Comparison of ENCODE assay signal across 1 cellular context in the genomic region with DNA sequence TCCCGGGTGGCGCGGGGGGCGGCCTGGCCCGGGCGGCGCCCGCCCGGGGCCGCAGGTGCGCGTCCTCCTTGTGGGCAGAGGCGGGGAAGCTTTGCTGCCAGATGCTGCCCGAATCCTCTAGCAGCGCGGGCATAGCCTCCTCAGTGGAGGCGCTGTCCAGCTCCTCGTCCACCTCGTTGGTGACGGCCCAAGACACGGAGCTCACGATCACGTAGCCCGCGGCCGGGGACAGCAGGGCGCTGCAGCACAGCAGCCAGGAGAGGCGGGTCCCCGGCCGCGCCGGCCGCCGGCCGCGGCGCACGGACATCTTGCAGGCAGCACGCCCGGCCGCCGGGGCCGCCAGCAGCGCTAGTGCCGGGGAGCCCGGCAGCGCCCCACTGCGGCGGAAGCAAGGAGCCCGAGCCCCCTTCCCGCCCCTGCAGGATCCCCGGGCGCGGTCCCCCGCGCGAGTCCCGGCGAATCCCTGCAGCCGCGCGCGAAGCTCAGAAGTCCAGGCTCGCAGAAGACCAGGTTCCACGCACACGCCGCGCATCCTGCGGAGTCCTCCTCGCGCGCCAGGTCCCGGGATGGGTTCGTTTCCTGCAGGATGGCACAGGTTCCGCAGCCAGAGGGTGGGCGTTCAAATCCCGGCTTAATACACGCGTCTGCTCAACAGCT.
TF ChIP-seq lines count a peak whose summit lies in the region.

A gene with protein sequence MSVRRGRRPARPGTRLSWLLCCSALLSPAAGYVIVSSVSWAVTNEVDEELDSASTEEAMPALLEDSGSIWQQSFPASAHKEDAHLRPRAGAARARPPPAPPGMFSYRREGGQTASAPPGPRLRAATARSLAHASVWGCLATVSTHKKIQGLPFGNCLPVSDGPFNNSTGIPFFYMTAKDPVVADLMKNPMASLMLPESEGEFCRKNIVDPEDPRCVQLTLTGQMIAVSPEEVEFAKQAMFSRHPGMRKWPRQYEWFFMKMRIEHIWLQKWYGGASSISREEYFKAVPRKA (minus strand): TSS at position 353 of the 657 bp plus-strand sequence. CDS start 46 bp downstream, at position 307.

TF ChIP-seq in HepG2, 621 proteins besides CTCF, POLR2A, EP300 and RAD21 (continued from another document and continues in another):
- TF ChIP-seq, protein P1, sequence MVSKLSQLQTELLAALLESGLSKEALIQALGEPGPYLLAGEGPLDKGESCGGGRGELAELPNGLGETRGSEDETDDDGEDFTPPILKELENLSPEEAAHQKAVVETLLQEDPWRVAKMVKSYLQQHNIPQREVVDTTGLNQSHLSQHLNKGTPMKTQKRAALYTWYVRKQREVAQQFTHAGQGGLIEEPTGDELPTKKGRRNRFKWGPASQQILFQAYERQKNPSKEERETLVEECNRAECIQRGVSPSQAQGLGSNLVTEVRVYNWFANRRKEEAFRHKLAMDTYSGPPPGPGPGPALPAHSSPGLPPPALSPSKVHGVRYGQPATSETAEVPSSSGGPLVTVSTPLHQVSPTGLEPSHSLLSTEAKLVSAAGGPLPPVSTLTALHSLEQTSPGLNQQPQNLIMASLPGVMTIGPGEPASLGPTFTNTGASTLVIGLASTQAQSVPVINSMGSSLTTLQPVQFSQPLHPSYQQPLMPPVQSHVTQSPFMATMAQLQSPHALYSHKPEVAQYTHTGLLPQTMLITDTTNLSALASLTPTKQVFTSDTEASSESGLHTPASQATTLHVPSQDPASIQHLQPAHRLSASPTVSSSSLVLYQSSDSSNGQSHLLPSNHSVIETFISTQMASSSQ (IDR thresholded peaks at IDR 0.05; ENCODE audit: low read depth): no peak
- TF ChIP-seq, protein P1 (CRISPR knock-in tag; IDR thresholded peaks at IDR 0.05; ENCODE audit: borderline replicate concordance): 0 out of 2 replicates have a peak, but pooled peaks have one; percentile 18
- TF ChIP-seq, protein P2, sequence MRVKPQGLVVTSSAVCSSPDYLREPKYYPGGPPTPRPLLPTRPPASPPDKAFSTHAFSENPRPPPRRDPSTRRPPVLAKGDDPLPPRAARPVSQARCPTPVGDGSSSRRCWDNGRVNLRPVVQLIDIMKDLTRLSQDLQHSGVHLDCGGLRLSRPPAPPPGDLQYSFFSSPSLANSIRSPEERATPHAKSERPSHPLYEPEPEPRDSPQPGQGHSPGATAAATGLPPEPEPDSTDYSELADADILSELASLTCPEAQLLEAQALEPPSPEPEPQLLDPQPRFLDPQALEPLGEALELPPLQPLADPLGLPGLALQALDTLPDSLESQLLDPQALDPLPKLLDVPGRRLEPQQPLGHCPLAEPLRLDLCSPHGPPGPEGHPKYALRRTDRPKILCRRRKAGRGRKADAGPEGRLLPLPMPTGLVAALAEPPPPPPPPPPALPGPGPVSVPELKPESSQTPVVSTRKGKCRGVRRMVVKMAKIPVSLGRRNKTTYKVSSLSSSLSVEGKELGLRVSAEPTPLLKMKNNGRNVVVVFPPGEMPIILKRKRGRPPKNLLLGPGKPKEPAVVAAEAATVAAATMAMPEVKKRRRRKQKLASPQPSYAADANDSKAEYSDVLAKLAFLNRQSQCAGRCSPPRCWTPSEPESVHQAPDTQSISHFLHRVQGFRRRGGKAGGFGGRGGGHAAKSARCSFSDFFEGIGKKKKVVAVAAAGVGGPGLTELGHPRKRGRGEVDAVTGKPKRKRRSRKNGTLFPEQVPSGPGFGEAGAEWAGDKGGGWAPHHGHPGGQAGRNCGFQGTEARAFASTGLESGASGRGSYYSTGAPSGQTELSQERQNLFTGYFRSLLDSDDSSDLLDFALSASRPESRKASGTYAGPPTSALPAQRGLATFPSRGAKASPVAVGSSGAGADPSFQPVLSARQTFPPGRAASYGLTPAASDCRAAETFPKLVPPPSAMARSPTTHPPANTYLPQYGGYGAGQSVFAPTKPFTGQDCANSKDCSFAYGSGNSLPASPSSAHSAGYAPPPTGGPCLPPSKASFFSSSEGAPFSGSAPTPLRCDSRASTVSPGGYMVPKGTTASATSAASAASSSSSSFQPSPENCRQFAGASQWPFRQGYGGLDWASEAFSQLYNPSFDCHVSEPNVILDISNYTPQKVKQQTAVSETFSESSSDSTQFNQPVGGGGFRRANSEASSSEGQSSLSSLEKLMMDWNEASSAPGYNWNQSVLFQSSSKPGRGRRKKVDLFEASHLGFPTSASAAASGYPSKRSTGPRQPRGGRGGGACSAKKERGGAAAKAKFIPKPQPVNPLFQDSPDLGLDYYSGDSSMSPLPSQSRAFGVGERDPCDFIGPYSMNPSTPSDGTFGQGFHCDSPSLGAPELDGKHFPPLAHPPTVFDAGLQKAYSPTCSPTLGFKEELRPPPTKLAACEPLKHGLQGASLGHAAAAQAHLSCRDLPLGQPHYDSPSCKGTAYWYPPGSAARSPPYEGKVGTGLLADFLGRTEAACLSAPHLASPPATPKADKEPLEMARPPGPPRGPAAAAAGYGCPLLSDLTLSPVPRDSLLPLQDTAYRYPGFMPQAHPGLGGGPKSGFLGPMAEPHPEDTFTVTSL (CRISPR knock-in tag; IDR thresholded peaks at IDR 0.05; ENCODE audit: borderline replicate concordance): no peak
- 0 out of 2 replicates have a peak, but pooled peaks have one; percentile 43 for TF ChIP-seq ZNF709 (CRISPR knock-in tag; IDR thresholded peaks at IDR 0.05)
- TF ChIP-seq ZNF766 (CRISPR knock-in tag; IDR thresholded peaks at IDR 0.05; ENCODE audit: borderline replicate concordance): no peak
- no peak for TF ChIP-seq ZNF577 (CRISPR knock-in tag; IDR thresholded peaks at IDR 0.05; ENCODE audit: borderline replicate concordance, low read depth)
- no peak for TF ChIP-seq TGIF2 (CRISPR knock-in tag; IDR thresholded peaks at IDR 0.05)
- TF ChIP-seq PHF8 (CRISPR knock-in tag; IDR thresholded peaks at IDR 0.05): no peak
- TF ChIP-seq CEBPG (CRISPR knock-in tag; IDR thresholded peaks at IDR 0.05): no peak
- TF ChIP-seq KDM5A (IDR thresholded peaks at IDR 0.05; ENCODE audit: borderline replicate concordance, low read length): no peak
- TF ChIP-seq, protein P3, sequence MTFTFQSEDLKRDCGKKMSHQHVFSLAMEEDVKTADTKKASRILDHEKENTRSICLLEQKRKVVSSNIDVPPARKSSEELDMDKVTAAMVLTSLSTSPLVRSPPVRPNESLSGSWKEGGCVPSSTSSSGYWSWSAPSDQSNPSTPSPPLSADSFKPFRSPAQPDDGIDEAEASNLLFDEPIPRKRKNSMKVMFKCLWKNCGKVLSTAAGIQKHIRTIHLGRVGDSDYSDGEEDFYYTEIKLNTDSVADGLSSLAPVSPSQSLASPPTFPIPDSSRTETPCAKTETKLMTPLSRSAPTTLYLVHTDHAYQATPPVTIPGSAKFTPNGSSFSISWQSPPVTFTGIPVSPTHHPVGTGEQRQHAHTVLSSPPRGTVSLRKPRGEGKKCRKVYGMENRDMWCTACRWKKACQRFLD (CRISPR knock-in tag; IDR thresholded peaks at IDR 0.05; ENCODE audit: borderline replicate concordance): no peak
- no peak for TF ChIP-seq SRF (IDR thresholded peaks at IDR 0.05; ENCODE audit: low read depth, low read length)
- no peak for TF ChIP-seq ZNF670 (CRISPR knock-in tag; IDR thresholded peaks at IDR 0.05; ENCODE audit: borderline replicate concordance)
- TF ChIP-seq, protein P4, sequence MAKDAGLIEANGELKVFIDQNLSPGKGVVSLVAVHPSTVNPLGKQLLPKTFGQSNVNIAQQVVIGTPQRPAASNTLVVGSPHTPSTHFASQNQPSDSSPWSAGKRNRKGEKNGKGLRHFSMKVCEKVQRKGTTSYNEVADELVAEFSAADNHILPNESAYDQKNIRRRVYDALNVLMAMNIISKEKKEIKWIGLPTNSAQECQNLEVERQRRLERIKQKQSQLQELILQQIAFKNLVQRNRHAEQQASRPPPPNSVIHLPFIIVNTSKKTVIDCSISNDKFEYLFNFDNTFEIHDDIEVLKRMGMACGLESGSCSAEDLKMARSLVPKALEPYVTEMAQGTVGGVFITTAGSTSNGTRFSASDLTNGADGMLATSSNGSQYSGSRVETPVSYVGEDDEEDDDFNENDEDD (CRISPR knock-in tag; IDR thresholded peaks at IDR 0.05; ENCODE audit: borderline replicate concordance): peak; percentile 26; the same call in 1 of the 2 replicates
- TF ChIP-seq ZNF225 (CRISPR knock-in tag; IDR thresholded peaks at IDR 0.05): 0 out of 2 replicates have a peak, but pooled peaks have one; percentile 67
- TF ChIP-seq ZNF562 (CRISPR knock-in tag; IDR thresholded peaks at IDR 0.05; ENCODE audit: borderline replicate concordance): no peak
- TF ChIP-seq ZKSCAN8 (CRISPR knock-in tag; IDR thresholded peaks at IDR 0.05; ENCODE audit: borderline replicate concordance): no peak
- TF ChIP-seq ZNF333 (CRISPR knock-in tag; IDR thresholded peaks at IDR 0.05; ENCODE audit: borderline replicate concordance): peak; percentile 33; the same call in 1 of the 2 replicates
- TF ChIP-seq SATB2 (CRISPR knock-in tag; IDR thresholded peaks at IDR 0.05): no peak
- TF ChIP-seq RBM22 (optimal IDR thresholded peaks at IDR 0.05; ENCODE audit: low read length): no peak
- TF ChIP-seq HES4 (CRISPR knock-in tag; IDR thresholded peaks at IDR 0.05; ENCODE audit: borderline replicate concordance): peak; percentile 61; the same call in 1 of the 2 replicates
- no peak for TF ChIP-seq SP2 (CRISPR knock-in tag; IDR thresholded peaks at IDR 0.05)
- peak; percentile 30; the same call in 1 of the 2 replicates for TF ChIP-seq ZMYM3 (CRISPR knock-in tag; IDR thresholded peaks at IDR 0.05)
- TF ChIP-seq, protein P5, sequence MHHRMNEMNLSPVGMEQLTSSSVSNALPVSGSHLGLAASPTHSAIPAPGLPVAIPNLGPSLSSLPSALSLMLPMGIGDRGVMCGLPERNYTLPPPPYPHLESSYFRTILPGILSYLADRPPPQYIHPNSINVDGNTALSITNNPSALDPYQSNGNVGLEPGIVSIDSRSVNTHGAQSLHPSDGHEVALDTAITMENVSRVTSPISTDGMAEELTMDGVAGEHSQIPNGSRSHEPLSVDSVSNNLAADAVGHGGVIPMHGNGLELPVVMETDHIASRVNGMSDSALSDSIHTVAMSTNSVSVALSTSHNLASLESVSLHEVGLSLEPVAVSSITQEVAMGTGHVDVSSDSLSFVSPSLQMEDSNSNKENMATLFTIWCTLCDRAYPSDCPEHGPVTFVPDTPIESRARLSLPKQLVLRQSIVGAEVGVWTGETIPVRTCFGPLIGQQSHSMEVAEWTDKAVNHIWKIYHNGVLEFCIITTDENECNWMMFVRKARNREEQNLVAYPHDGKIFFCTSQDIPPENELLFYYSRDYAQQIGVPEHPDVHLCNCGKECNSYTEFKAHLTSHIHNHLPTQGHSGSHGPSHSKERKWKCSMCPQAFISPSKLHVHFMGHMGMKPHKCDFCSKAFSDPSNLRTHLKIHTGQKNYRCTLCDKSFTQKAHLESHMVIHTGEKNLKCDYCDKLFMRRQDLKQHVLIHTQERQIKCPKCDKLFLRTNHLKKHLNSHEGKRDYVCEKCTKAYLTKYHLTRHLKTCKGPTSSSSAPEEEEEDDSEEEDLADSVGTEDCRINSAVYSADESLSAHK (CRISPR knock-in tag; IDR thresholded peaks at IDR 0.05; ENCODE audit: borderline replicate concordance): no peak
- no peak for TF ChIP-seq PRMT3 (CRISPR knock-in tag; IDR thresholded peaks at IDR 0.05; ENCODE audit: borderline replicate concordance, low read depth)
- no peak for TF ChIP-seq ETV5 (CRISPR knock-in tag; IDR thresholded peaks at IDR 0.05; ENCODE audit: borderline replicate concordance)
- TF ChIP-seq, protein P6, sequence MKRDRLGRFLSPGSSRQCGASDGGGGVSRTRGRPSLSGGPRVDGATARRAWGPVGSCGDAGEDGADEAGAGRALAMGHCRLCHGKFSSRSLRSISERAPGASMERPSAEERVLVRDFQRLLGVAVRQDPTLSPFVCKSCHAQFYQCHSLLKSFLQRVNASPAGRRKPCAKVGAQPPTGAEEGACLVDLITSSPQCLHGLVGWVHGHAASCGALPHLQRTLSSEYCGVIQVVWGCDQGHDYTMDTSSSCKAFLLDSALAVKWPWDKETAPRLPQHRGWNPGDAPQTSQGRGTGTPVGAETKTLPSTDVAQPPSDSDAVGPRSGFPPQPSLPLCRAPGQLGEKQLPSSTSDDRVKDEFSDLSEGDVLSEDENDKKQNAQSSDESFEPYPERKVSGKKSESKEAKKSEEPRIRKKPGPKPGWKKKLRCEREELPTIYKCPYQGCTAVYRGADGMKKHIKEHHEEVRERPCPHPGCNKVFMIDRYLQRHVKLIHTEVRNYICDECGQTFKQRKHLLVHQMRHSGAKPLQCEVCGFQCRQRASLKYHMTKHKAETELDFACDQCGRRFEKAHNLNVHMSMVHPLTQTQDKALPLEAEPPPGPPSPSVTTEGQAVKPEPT (CRISPR knock-in tag; IDR thresholded peaks at IDR 0.05; ENCODE audit: low read depth): 0 out of 2 replicates have a peak, but pooled peaks have one; percentile 34
- no peak for TF ChIP-seq AKAP8 (CRISPR knock-in tag; IDR thresholded peaks at IDR 0.05)
- TF ChIP-seq GFI1 (CRISPR knock-in tag; IDR thresholded peaks at IDR 0.05; ENCODE audit: borderline replicate concordance): no peak
- no peak for TF ChIP-seq ZNF124 (CRISPR knock-in tag; IDR thresholded peaks at IDR 0.05)
- no peak for TF ChIP-seq THYN1 (CRISPR knock-in tag; IDR thresholded peaks at IDR 0.05; ENCODE audit: borderline replicate concordance, low read depth)
- TF ChIP-seq, protein P7, sequence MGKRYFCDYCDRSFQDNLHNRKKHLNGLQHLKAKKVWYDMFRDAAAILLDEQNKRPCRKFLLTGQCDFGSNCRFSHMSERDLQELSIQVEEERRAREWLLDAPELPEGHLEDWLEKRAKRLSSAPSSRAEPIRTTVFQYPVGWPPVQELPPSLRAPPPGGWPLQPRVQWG (CRISPR knock-in tag; IDR thresholded peaks at IDR 0.05; ENCODE audit: borderline replicate concordance, low read depth): no peak
- no peak for TF ChIP-seq RBFOX2 (IDR thresholded peaks at IDR 0.05; ENCODE audit: low read depth, low read length)
- no peak for TF ChIP-seq MED13 (CRISPR knock-in tag; IDR thresholded peaks at IDR 0.05)
- no peak for TF ChIP-seq MAFG (CRISPR knock-in tag; IDR thresholded peaks at IDR 0.05)
